Comparison of ENCODE assay signal across 23 cellular contexts in genomic region chr13:35293579-35293978, GRCh38.
"Had no signal": no experiment of that assay in that cellular context is flagged by ENCODE, and none has a peak within 500 bp of the region (broad histone marks: within the 10 kb centered on the region; RNA-seq: fewer than 3 reads in every experiment).

No MANE protein-coding gene starts in this region.

- H3K4me2 ChIP-seq: neural progenitor cell had no signal

- H3K27me3 ChIP-seq: neural progenitor cell, neutrophil, right atrium auricular region, right lobe of liver, suprapubic skin, tibial artery, uterus had no signal

- ATAC-seq: natural killer cell; right lobe of liver; stimulated activated naive B cell treated with anti-CD40 and anti-IgM and Interleukin-4, amounts not matched to agents 10 μg/mL and 1 μg/mL and 100 μg/mL, for 72 hours had no signal

- H3K4me3 ChIP-seq: left ventricle myocardium inferior, lung, neural progenitor cell, right atrium auricular region, right lobe of liver, suprapubic skin, thoracic aorta, tibial artery, uterus had no signal

- H3K9me3 ChIP-seq: left ventricle myocardium inferior, neutrophil, right atrium auricular region, right lobe of liver, suprapubic skin, thoracic aorta, tibial artery, uterus had no signal

- DNase-seq: hypothalamus; immature natural killer cell; kidney; left ventricle myocardium inferior; mesendoderm; naive B cell; natural killer cell; nephron progenitor cell; occipital lobe; right lobe of liver; stimulated activated CD4-positive, alpha-beta T cell treated with anti-CD3 and anti-CD28 coated beads, Interleukin-12 subunit alpha, Interleukin-12 subunit beta, amount 100 ng/mL, for 4 hours; stimulated activated CD4-positive, alpha-beta T cell treated with anti-CD3 and anti-CD28 coated beads, Interleukin-15, amount 100 ng/mL, for 24 hours; stimulated activated CD4-positive, alpha-beta T cell treated with anti-CD3 and anti-CD28 coated beads, Interleukin-2, amount 100 ng/mL, for 24 hours; stimulated activated CD4-positive, alpha-beta T cell treated with anti-CD3 and anti-CD28 coated beads, Interleukin-4, amount 100 ng/mL, for 1 hour; stimulated activated naive B cell treated with anti-CD40 and anti-IgM and Interleukin-4, amounts not matched to agents 10 μg/mL and 1 μg/mL and 100 μg/mL, for 72 hours; tibial artery; uterus had no signal

- H3K4me1 ChIP-seq: left ventricle myocardium inferior, neural progenitor cell, right atrium auricular region, right lobe of liver, suprapubic skin, tibial artery, uterus had no signal

- H2AFZ ChIP-seq: neural progenitor cell had no signal

- H3K36me3 ChIP-seq: left ventricle myocardium inferior, neural progenitor cell, neutrophil, right atrium auricular region, right lobe of liver, suprapubic skin, thoracic aorta, tibial artery, uterus had no signal

- H3K9ac ChIP-seq: neural progenitor cell had no signal

- H3K27ac ChIP-seq: left ventricle myocardium inferior, neural progenitor cell, neutrophil, right atrium auricular region, right lobe of liver, suprapubic skin, thoracic aorta, tibial artery, uterus had no signal
